Comparison of ENCODE assay signal across 25 cellular contexts in the genomic region with DNA sequence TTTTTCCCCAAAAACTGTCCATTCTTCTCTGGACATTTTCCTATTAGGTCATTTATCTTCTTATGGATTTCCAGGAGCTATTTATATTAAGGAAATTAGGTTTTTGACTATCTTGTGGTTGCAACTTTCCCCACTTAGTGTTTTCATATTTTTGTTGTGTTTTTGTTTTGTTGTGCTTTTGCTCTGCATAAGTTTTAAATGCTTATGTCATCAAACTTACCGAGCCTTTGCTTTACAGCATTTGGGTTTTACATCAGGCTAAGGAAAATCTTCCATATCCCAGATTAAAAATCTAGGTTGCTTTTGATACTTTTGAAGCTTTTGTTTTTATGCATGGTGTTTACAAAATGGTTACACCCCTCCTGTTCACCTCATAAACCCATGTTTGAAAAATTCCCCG. TPM values are rescaled to one million over a fixed set of nuclear protein-coding genes. Genes with fewer than 3 reads are reported as not detected.
DNase-seq lines count a peak whose midpoint lies in the region; ATAC-seq, FAIRE-seq and TF ChIP-seq lines count a peak whose summit lies in the region.
"Had no signal": no experiment of that assay in that cellular context is flagged by ENCODE, and none has a peak within 500 bp of the region (broad histone marks: within the 10 kb centered on the region; RNA-seq: fewer than 3 reads in every experiment).

No MANE protein-coding gene starts in this region.

- TF ChIP-seq POLR2A in A549 (IDR thresholded peaks at IDR 0.05; ENCODE audit: low read length) (no peak), IMR-90 (IDR thresholded peaks at IDR 0.05; ENCODE audit: low read depth, low read length) (no peak)

- intact Hi-C loops in IMR-90 (cut with micrococcal nuclease) = no loop called here
- intact Hi-C loops in left ventricle myocardium superior (cut with micrococcal nuclease) = no loop called here

- POLR2A ChIA-PET in A549 (lab: Yijun Ruan, JAX) (no interaction called here), IMR-90 (lab: Charles Lee; ENCODE audit: unreplicated experiment) (no interaction called here)

- H2AK5ac ChIP-seq in IMR-90 (ENCODE audit: low read depth, low read length) = no peak overlapping the region

- H3K9me3 ChIP-seq in A549 = no peaks in the 10 kb centered on the region
- peaks cover 4% of the 10 kb centered on the region for H3K9me3 ChIP-seq in IMR-90 (ENCODE audit: control insufficient read depth, insufficient read depth, low read length)
- H3K9me3 ChIP-seq in parathyroid adenoma (ENCODE audit: control insufficient read depth, low read length) = no peaks in the 10 kb centered on the region
- H3K9me3 ChIP-seq: Caco-2 had no signal

- no peak for TF ChIP-seq EP300 in A549 (IDR thresholded peaks at IDR 0.05)

- H3K56ac ChIP-seq in IMR-90 (ENCODE audit: extremely low read depth, insufficient read depth, low read length) = no peak overlapping the region

- CTCF ChIA-PET in A549 (lab: Yijun Ruan, JAX) = interaction anchor here (0.7 kb wide), 1 partner anchor 10 kb away, joined by 3 read pairs; no protein-coding TSS in a partner anchor
- CTCF ChIA-PET in IMR-90 (lab: Yijun Ruan, JAX) = no interaction called here

- H3K4me2 ChIP-seq in A549 = no peak overlapping the region
- H3K4me2 ChIP-seq in IMR-90 (ENCODE audit: low read depth, low read length) = no peak overlapping the region
- peak overlapping the region; percentile 53 for H3K4me2 ChIP-seq in parathyroid adenoma (ENCODE audit: low read length)
- H3K4me2 ChIP-seq: BLaER1 treated with 17β-estradiol and CSF1 and Interleukin-3, amounts not matched to agents 10 nM and 100 nM had no signal

- H2AFZ ChIP-seq in IMR-90 (replicated peaks; ENCODE audit: low read length, poor library complexity) (no peak overlapping the region), parathyroid adenoma (no peak overlapping the region)

- no peak overlapping the region for H3K23ac ChIP-seq in IMR-90 (ENCODE audit: low read depth, low read length)

- TF ChIP-seq CTCF in A549 (IDR thresholded peaks at IDR 0.05) (no peak), IMR-90 (conservative IDR thresholded peaks at IDR 0.05; ENCODE audit: low read depth, low read length) (no peak), parathyroid adenoma (IDR thresholded peaks at IDR 0.05) (no peak)

- no peak overlapping the region for H2BK120ac ChIP-seq in IMR-90 (ENCODE audit: low read depth, low read length)

- H4K5ac ChIP-seq in IMR-90 (ENCODE audit: low read depth, low read length) = no peak overlapping the region

- DNase-seq in A549 (ENCODE audit: low read depth in 1 of 2, low spot score in 1 of 2) (no peak), IMR-90 (no peak), left ventricle myocardium superior (no peak)
- DNase-seq: 8988T; AML-193; Caco-2; Calu3; CD4-positive, alpha-beta T cell; CD8-positive, alpha-beta T cell; DMS 273 treated with DMSO at 0.1 percent for 48 hours; DMS153; DMS53; DMS79; DND-41; EL; GDM1 had no signal

- H3K36me3 ChIP-seq in IMR-90 (ENCODE audit: control insufficient read depth, insufficient read depth, low read length) = no peaks in the 10 kb centered on the region
- no peaks in the 10 kb centered on the region for H3K36me3 ChIP-seq in parathyroid adenoma (ENCODE audit: control insufficient read depth, insufficient read depth, low read length)

- H3K27ac ChIP-seq in A549 = no peak overlapping the region
- no peak overlapping the region for H3K27ac ChIP-seq in IMR-90 (ENCODE audit: insufficient read depth, low read length)
- H3K27ac ChIP-seq in parathyroid adenoma = no peak overlapping the region
- H3K27ac ChIP-seq: BLaER1 treated with 17β-estradiol and CSF1 and Interleukin-3, amounts not matched to agents 10 nM and 100 nM; C4-2B had no signal

- no peak for TF ChIP-seq RAD21 in A549 (conservative IDR thresholded peaks at IDR 0.05 in 1 of 2, IDR thresholded peaks at IDR 0.05 in 1 of 2)
- no peak for TF ChIP-seq RAD21 in IMR-90 (IDR thresholded peaks at IDR 0.05; ENCODE audit: low read length)

- H3K4me1 ChIP-seq in A549 (no peaks in the 10 kb centered on the region), IMR-90 (ENCODE audit: control insufficient read depth, insufficient read depth, low read length) (no peaks in the 10 kb centered on the region), parathyroid adenoma (peaks cover 6% of the 10 kb centered on the region)
- H3K4me1 ChIP-seq: Caco-2 had no signal

- no peak overlapping the region for H2BK20ac ChIP-seq in IMR-90 (ENCODE audit: low read depth, low read length)

- H3K9ac ChIP-seq in IMR-90 (ENCODE audit: low read depth, low read length) (no peak overlapping the region), parathyroid adenoma (no peak overlapping the region)
- H3K9ac ChIP-seq: BLaER1 treated with 17β-estradiol and CSF1 and Interleukin-3, amounts not matched to agents 10 nM and 100 nM had no signal

- no peak overlapping the region for H2BK15ac ChIP-seq in IMR-90 (ENCODE audit: low read depth, low read length)

- H3K14ac ChIP-seq in IMR-90 (replicated peaks; ENCODE audit: low read depth, low read length) = no peak overlapping the region

- in situ Hi-C loops in IMR-90 (cut with MboI; ENCODE audit: low sequenced_read_pairs) = no loop called here

- no peak overlapping the region for H2AK9ac ChIP-seq in IMR-90 (replicated peaks; ENCODE audit: low read depth, low read length, poor library complexity)

- H3K18ac ChIP-seq in IMR-90 (ENCODE audit: low read depth, low read length) = no peak overlapping the region

- H3K79me2 ChIP-seq in parathyroid adenoma = no peaks in the 10 kb centered on the region

- dilution Hi-C loops in IMR-90 (cut with HindIII; ENCODE audit: low sequenced_read_pairs, unreplicated experiment) = no loop called here

- no peak for FAIRE-seq in A549 (lab: Jason Lieb, UNC)
- FAIRE-seq: A204.1, GM12878, GM12892, GM18507 had no signal

- no peak overlapping the region for H4K91ac ChIP-seq in IMR-90 (ENCODE audit: insufficient read depth, low read depth, low read length)

- WGBS in A549 (ENCODE audit: missing lambda C conversion rate) = 23% methylated on average over 2 of the region's 2 CpGs
- WGBS in IMR-90 (ENCODE audit: extremely low coverage in 2 of 2, insufficient read length in 1 of 2), 2 experiments = no CpG with 5 or more reads among the region's 2 CpGs

- H3K4me3 ChIP-seq in A549 (no peak overlapping the region), IMR-90 (ENCODE audit: insufficient read depth, low read depth, low read length) (no peak overlapping the region), parathyroid adenoma (ENCODE audit: low read depth, low read length) (peak overlapping the region; percentile 23)
- H3K4me3 ChIP-seq: BLaER1 treated with 17β-estradiol and CSF1 and Interleukin-3, amounts not matched to agents 10 nM and 100 nM; GM12878 had no signal

- no peak overlapping the region for H4K8ac ChIP-seq in IMR-90 (ENCODE audit: low read depth in 2 of 2, low read length in 2 of 2)

- H4K20me1 ChIP-seq in IMR-90 (ENCODE audit: insufficient read depth, low read length) = no peaks in the 10 kb centered on the region
- H4K20me1 ChIP-seq: BLaER1 treated with 17β-estradiol and CSF1 and Interleukin-3, amounts not matched to agents 10 nM and 100 nM had no signal

- no peaks in the 10 kb centered on the region for H3K9me1 ChIP-seq in IMR-90 (ENCODE audit: insufficient read depth, low read length)

- H2BK5ac ChIP-seq in IMR-90 (ENCODE audit: low read depth, low read length, poor library complexity, severe bottlenecking) = no peak overlapping the region

- H3K27me3 ChIP-seq in IMR-90 (ENCODE audit: control insufficient read depth, insufficient read depth, low read length) (no peaks in the 10 kb centered on the region), parathyroid adenoma (ENCODE audit: control insufficient read depth, insufficient read depth, low read length) (no peaks in the 10 kb centered on the region)
- H3K27me3 ChIP-seq: BLaER1 treated with 17β-estradiol and CSF1 and Interleukin-3, amounts not matched to agents 10 nM and 100 nM had no signal

- H3K4ac ChIP-seq in IMR-90 (ENCODE audit: low read depth, low read length) = no peak overlapping the region

- BruUV-seq in IMR-90 (replicated peaks; lab: Mats Ljungman, UMichigan) = no TSS peak

- no peaks in the 10 kb centered on the region for H3K79me1 ChIP-seq in IMR-90 (ENCODE audit: low read depth in 1 of 2, low read length in 2 of 2)

- ATAC-seq in A549 (no peak), IMR-90 (ENCODE audit: low read depth) (no peak), left ventricle myocardium superior (no peak), GM19467 (IDR thresholded peaks at IDR 0.05; ENCODE audit: unreplicated experiment) (no peak)
- ATAC-seq: CD8-positive, alpha-beta T cell; GM12878 had no signal

TF ChIP-seq in A549, 52 proteins besides CTCF, POLR2A, EP300 and RAD21:
- TF ChIP-seq HEYL (CRISPR knock-in tag; IDR thresholded peaks at IDR 0.05) = no peak
- peak; percentile 47 for TF ChIP-seq MAFK (IDR thresholded peaks at IDR 0.05; ENCODE audit: partially characterized antibody)
- no peak for TF ChIP-seq MAZ (IDR thresholded peaks at IDR 0.05; ENCODE audit: borderline replicate concordance, low read depth, low read length)

TF ChIP-seq in IMR-90, 13 proteins besides CTCF, POLR2A, EP300 and RAD21:
- TF ChIP-seq RCOR1 (IDR thresholded peaks at IDR 0.05; ENCODE audit: insufficient replicate concordance, low read length) (no peak), MAFK (IDR thresholded peaks at IDR 0.05; ENCODE audit: low read depth, low read length) (peak; percentile 46)

RNA-seq across cellular contexts. Expression of gene MAF, which starts 27.5 kb away (rescaled TPM):
- polyA plus RNA-seq in A549 (2011; rRNA removed) (0.37 and 0.41 TPM in 2 replicates), A549 (2017; fragmentation: RNase III; extraction: RNeasy Plus Mini Kit Qiagen cat#74134 plus additional on column Dnase treatment) (0.12 to 0.22 TPM (median 0.14 TPM) in 3 replicates), IMR-90 (2012; rRNA removed) (0.02 and 0.04 TPM in 2 replicates)
- 0.45 and 0.66 TPM in 2 replicates for polyA plus RNA-seq in A549 (2012; cell fraction: cytosol; rRNA removed)
- polyA plus RNA-seq in A549 (2012; cell fraction: nucleus; rRNA removed) = 0.44 and 0.62 TPM in 2 replicates
- 0.33 and 0.34 TPM in 2 replicates for polyA minus RNA-seq in A549 (2011; rRNA and poly(A)+ RNA removed)
- total RNA-seq in IMR-90 (2012; rRNA removed) (under 0.01 TPM in 2 replicates), left ventricle myocardium superior (18.8 TPM)
- 0.03 TPM in 1 of 2 replicates, not detected in the other for polyA plus RNA-seq in IMR-90 (2012; cell fraction: cytosol; rRNA removed)
- 0.10 TPM in 2 replicates for polyA plus RNA-seq in IMR-90 (2012; cell fraction: nucleus; rRNA removed; ENCODE audit: low replicate concordance)
- total RNA-seq: G401 had no signal

Comparison
In these comparisons a context has a peak if more than half of its experiments do, and no peak if none do; other contexts are left out.
1. RNA of gene MAF, which starts 27.5 kb away (total RNA-seq): 18.8 TPM in left ventricle myocardium superior (single experiment); under 0.01 TPM in IMR-90; every median in the first group is over 10 times any median in the second.